In the genomic region with DNA sequence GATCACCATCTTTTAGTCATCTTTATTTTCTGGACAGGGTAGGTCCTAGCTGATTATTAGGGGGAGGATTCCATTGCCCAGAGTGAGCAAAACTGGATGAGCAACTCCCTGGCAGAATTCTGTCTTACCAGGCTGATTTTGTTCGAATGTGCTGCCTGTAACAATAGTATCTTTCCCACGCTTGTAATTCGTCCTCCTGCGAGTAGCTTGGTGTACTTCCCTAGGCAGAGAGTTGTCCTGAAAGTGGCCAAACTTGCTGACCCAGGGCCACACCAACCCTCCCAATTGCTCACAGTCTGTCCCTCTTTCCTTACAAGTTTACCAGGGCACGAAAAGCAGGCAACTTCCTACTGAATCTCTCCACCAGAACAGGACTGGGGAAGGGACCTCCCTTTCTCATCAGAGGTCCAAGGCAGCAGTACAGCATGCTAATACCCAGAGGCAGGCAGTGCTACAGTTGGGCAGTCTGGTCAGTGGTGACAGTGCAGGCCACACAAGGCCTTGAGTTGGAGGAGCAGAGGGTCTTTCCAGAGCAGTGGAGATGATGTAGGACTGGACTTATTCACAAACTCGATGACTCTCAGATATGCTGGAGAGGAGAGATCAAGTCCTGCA, we compare ENCODE assay signal across 16 cellular contexts.
DNase-seq lines count a peak whose midpoint lies in the region; ATAC-seq and TF ChIP-seq lines count a peak whose summit lies in the region.
"Had no signal": no experiment of that assay in that cellular context is flagged by ENCODE, and none has a peak within 500 bp of the region (broad histone marks: within the 10 kb centered on the region; RNA-seq: fewer than 3 reads in every experiment).

No MANE protein-coding gene starts in this region.

- H2BK15ac ChIP-seq in IMR-90 (ENCODE audit: low read depth, low read length), result no peak overlapping the region

- no peak for ATAC-seq in IMR-90 (ENCODE audit: low read depth)
- peak; percentile 16 for ATAC-seq in stimulated activated effector memory CD8-positive, alpha-beta T cell treated with anti-CD3 and anti-CD28 coated beads, Interleukin-12 subunit alpha, Interleukin-12 subunit beta, amount 100 ng/mL, for 72 hours
- no peak for ATAC-seq in HG03139 (IDR thresholded peaks at IDR 0.05; ENCODE audit: unreplicated experiment)

- H3K18ac ChIP-seq in IMR-90 (ENCODE audit: low read depth, low read length), result no peak overlapping the region

- H4K91ac ChIP-seq in IMR-90 (ENCODE audit: insufficient read depth, low read depth, low read length), result no peak overlapping the region

- H3K4me1 ChIP-seq in IMR-90 (ENCODE audit: control insufficient read depth, insufficient read depth, low read length), result no peaks in the 10 kb centered on the region

- H3K9me3 Mint-ChIP-seq in stimulated activated effector memory CD8-positive, alpha-beta T cell treated with anti-CD3 and anti-CD28 coated beads, Interleukin-12 subunit alpha, Interleukin-12 subunit beta, amount 100 ng/mL, for 72 hours, result no peaks in the 10 kb centered on the region

- no peak overlapping the region for H3K4me2 ChIP-seq in IMR-90 (ENCODE audit: low read depth, low read length)
- H3K4me2 ChIP-seq: BLaER1, KMS-11 had no signal

- H3K4me3 ChIP-seq in IMR-90 (ENCODE audit: insufficient read depth, low read depth, low read length), result no peak overlapping the region
- no peak overlapping the region for H3K4me3 ChIP-seq in epithelial cell of esophagus (ENCODE audit: low read length)
- H3K4me3 ChIP-seq: BLaER1 had no signal

- H3K36me3 ChIP-seq in IMR-90 (ENCODE audit: control insufficient read depth, insufficient read depth, low read length), result no peaks in the 10 kb centered on the region
- H3K36me3 ChIP-seq: BLaER1 had no signal

- H3K4ac ChIP-seq in IMR-90 (ENCODE audit: low read depth, low read length), result no peak overlapping the region

- no peak overlapping the region for H2BK120ac ChIP-seq in IMR-90 (ENCODE audit: low read depth, low read length)

- no peaks in the 10 kb centered on the region for H3K4me1 Mint-ChIP-seq in stimulated activated effector memory CD8-positive, alpha-beta T cell treated with anti-CD3 and anti-CD28 coated beads, Interleukin-12 subunit alpha, Interleukin-12 subunit beta, amount 100 ng/mL, for 72 hours
- H3K4me1 Mint-ChIP-seq: CD8-positive, alpha-beta memory T cell had no signal

- H3K27ac ChIP-seq in IMR-90 (ENCODE audit: insufficient read depth, low read length) (no peak overlapping the region), VCaP (peak overlapping the region; percentile 24)
- H3K27ac ChIP-seq: BLaER1, KMS-11 had no signal

- H2AK9ac ChIP-seq in IMR-90 (replicated peaks; ENCODE audit: low read depth, low read length, poor library complexity), result no peak overlapping the region

- TF ChIP-seq CTCF in IMR-90 (conservative IDR thresholded peaks at IDR 0.05; ENCODE audit: low read depth, low read length) (no peak), VCaP (conservative IDR thresholded peaks at IDR 0.05) (no peak), epithelial cell of esophagus (IDR thresholded peaks at IDR 0.05; ENCODE audit: insufficient read depth, low read depth, low read length, missing control alignments) (no peak)

- 0 out of 2 replicates have a peak, but pooled peaks cover 3% of the 10 kb centered on the region for H3K9me1 ChIP-seq in IMR-90 (ENCODE audit: insufficient read depth, low read length)

- CTCF ChIA-PET in IMR-90 (lab: Yijun Ruan, JAX), result interaction anchor here (1.0 kb wide), 1 partner anchor 15 kb away, joined by 3 read pairs; no protein-coding TSS in a partner anchor

- no peak overlapping the region for H3K23ac ChIP-seq in IMR-90 (ENCODE audit: low read depth, low read length)

- H2AK5ac ChIP-seq in IMR-90 (ENCODE audit: low read depth, low read length), result no peak overlapping the region

- POLR2A ChIA-PET in IMR-90 (lab: Charles Lee; ENCODE audit: unreplicated experiment), result no interaction called here

- peaks cover 4% of the 10 kb centered on the region for H3K27me3 ChIP-seq in IMR-90 (ENCODE audit: control insufficient read depth, insufficient read depth, low read length)
- H3K27me3 ChIP-seq: BLaER1 had no signal

- H3K4me3 Mint-ChIP-seq in stimulated activated effector memory CD8-positive, alpha-beta T cell treated with anti-CD3 and anti-CD28 coated beads, Interleukin-12 subunit alpha, Interleukin-12 subunit beta, amount 100 ng/mL, for 72 hours, result no peak overlapping the region
- H3K4me3 Mint-ChIP-seq: CD8-positive, alpha-beta memory T cell had no signal

- H2BK5ac ChIP-seq in IMR-90 (ENCODE audit: low read depth, low read length, poor library complexity, severe bottlenecking), result no peak overlapping the region

- no peaks in the 10 kb centered on the region for H4K20me1 ChIP-seq in IMR-90 (ENCODE audit: insufficient read depth, low read length)
- H4K20me1 ChIP-seq: BLaER1 had no signal

- in situ Hi-C loops in IMR-90 (cut with MboI; ENCODE audit: low sequenced_read_pairs), result no loop called here

- no peaks in the 10 kb centered on the region for H3K36me3 Mint-ChIP-seq in stimulated activated effector memory CD8-positive, alpha-beta T cell treated with anti-CD3 and anti-CD28 coated beads, Interleukin-12 subunit alpha, Interleukin-12 subunit beta, amount 100 ng/mL, for 72 hours
- H3K36me3 Mint-ChIP-seq: CD8-positive, alpha-beta memory T cell had no signal

- no peak for TF ChIP-seq POLR2A in IMR-90 (IDR thresholded peaks at IDR 0.05; ENCODE audit: low read depth, low read length)

- WGBS in IMR-90 (ENCODE audit: extremely low coverage in 2 of 2, insufficient read length in 1 of 2), 2 experiments, result no CpG with 5 or more reads among the region's 6 CpGs

- no peak overlapping the region for H3K56ac ChIP-seq in IMR-90 (ENCODE audit: extremely low read depth, insufficient read depth, low read length)

- no peak for TF ChIP-seq RAD21 in IMR-90 (IDR thresholded peaks at IDR 0.05; ENCODE audit: low read length)

- H3K14ac ChIP-seq in IMR-90 (replicated peaks; ENCODE audit: low read depth, low read length), result no peak overlapping the region

- H3K9me3 ChIP-seq in IMR-90 (ENCODE audit: control insufficient read depth, insufficient read depth, low read length), result no peaks in the 10 kb centered on the region
- H3K9me3 ChIP-seq: BLaER1 had no signal

- DNase-seq in IMR-90 (no peak), epithelial cell of esophagus (ENCODE audit: low read depth) (peak; percentile 54), RKO (ENCODE audit: low spot score) (no peak), NCI-H2029 (lab: John Stamatoyannopoulos, UW) (no peak)
- DNase-seq in stimulated activated effector memory CD8-positive, alpha-beta T cell treated with anti-CD3 and anti-CD28 coated beads, Interleukin-12 subunit alpha, Interleukin-12 subunit beta, amount 100 ng/mL, for 72 hours (ENCODE audit: low spot score in 2 of 2), result no peak
- DNase-seq: CD8-positive, alpha-beta memory T cell; MM.1S; NCI-H1105 treated with DMSO at 0.1 percent for 48 hours; NCI-H187 treated with DMSO at 0.1 percent for 48 hours; NCI-H510A treated with DMSO at 0.1 percent for 48 hours; RPMI8226; T-helper 1 cell had no signal

- no peak overlapping the region for H2BK20ac ChIP-seq in IMR-90 (ENCODE audit: low read depth, low read length)

- no peak overlapping the region for H4K8ac ChIP-seq in IMR-90 (ENCODE audit: low read depth in 2 of 2, low read length in 2 of 2)

- no peak overlapping the region for H3K27ac Mint-ChIP-seq in stimulated activated effector memory CD8-positive, alpha-beta T cell treated with anti-CD3 and anti-CD28 coated beads, Interleukin-12 subunit alpha, Interleukin-12 subunit beta, amount 100 ng/mL, for 72 hours
- H3K27ac Mint-ChIP-seq: CD8-positive, alpha-beta memory T cell had no signal

- no TSS peak for BruUV-seq in IMR-90 (replicated peaks; lab: Mats Ljungman, UMichigan)

- no peak overlapping the region for H4K5ac ChIP-seq in IMR-90 (ENCODE audit: low read depth, low read length)

- H3K79me1 ChIP-seq in IMR-90 (ENCODE audit: low read depth in 1 of 2, low read length in 2 of 2), result no peaks in the 10 kb centered on the region

- intact Hi-C loops in IMR-90 (cut with micrococcal nuclease), result no loop called here

- dilution Hi-C loops in IMR-90 (cut with HindIII; ENCODE audit: low sequenced_read_pairs, unreplicated experiment), result no loop called here

- H2AFZ ChIP-seq in IMR-90 (replicated peaks; ENCODE audit: low read length, poor library complexity), result peak overlapping the region; percentile 33

- no peak overlapping the region for H3K9ac ChIP-seq in IMR-90 (ENCODE audit: low read depth, low read length)
- H3K9ac ChIP-seq: BLaER1, KMS-11 had no signal

TF ChIP-seq in IMR-90, 13 proteins besides CTCF, POLR2A, EP300 and RAD21:
- no peak for TF ChIP-seq FOS (IDR thresholded peaks at IDR 0.05; ENCODE audit: low read depth, low read length)
- no peak for TF ChIP-seq BHLHE40 (IDR thresholded peaks at IDR 0.05; ENCODE audit: low read depth, low read length)
- TF ChIP-seq SMC3 (IDR thresholded peaks at IDR 0.05; ENCODE audit: low read depth, low read length), result no peak
- TF ChIP-seq, protein P1, sequence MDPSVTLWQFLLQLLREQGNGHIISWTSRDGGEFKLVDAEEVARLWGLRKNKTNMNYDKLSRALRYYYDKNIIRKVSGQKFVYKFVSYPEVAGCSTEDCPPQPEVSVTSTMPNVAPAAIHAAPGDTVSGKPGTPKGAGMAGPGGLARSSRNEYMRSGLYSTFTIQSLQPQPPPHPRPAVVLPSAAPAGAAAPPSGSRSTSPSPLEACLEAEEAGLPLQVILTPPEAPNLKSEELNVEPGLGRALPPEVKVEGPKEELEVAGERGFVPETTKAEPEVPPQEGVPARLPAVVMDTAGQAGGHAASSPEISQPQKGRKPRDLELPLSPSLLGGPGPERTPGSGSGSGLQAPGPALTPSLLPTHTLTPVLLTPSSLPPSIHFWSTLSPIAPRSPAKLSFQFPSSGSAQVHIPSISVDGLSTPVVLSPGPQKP (IDR thresholded peaks at IDR 0.05; ENCODE audit: borderline replicate concordance, low read depth, low read length), result no peak
- no peak for TF ChIP-seq CHD1 (IDR thresholded peaks at IDR 0.05; ENCODE audit: low read depth, low read length)
- TF ChIP-seq MXI1 (IDR thresholded peaks at IDR 0.05; ENCODE audit: borderline replicate concordance, low read depth, low read length), result no peak
- TF ChIP-seq, protein P2, sequence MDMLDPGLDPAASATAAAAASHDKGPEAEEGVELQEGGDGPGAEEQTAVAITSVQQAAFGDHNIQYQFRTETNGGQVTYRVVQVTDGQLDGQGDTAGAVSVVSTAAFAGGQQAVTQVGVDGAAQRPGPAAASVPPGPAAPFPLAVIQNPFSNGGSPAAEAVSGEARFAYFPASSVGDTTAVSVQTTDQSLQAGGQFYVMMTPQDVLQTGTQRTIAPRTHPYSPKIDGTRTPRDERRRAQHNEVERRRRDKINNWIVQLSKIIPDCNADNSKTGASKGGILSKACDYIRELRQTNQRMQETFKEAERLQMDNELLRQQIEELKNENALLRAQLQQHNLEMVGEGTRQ (IDR thresholded peaks at IDR 0.05; ENCODE audit: low read depth, low read length), result no peak
- TF ChIP-seq MAZ (IDR thresholded peaks at IDR 0.05; ENCODE audit: borderline replicate concordance, low read depth, low read length), result no peak
- no peak for TF ChIP-seq CEBPB (IDR thresholded peaks at IDR 0.05; ENCODE audit: low read depth, low read length)
- TF ChIP-seq RFX5 (IDR thresholded peaks at IDR 0.05; ENCODE audit: low read depth, low read length), result no peak
TF ChIP-seq in IMR-90: peak in this region for 0.
